Comparison of ENCODE assay signal across 22 cellular contexts in the genomic region with DNA sequence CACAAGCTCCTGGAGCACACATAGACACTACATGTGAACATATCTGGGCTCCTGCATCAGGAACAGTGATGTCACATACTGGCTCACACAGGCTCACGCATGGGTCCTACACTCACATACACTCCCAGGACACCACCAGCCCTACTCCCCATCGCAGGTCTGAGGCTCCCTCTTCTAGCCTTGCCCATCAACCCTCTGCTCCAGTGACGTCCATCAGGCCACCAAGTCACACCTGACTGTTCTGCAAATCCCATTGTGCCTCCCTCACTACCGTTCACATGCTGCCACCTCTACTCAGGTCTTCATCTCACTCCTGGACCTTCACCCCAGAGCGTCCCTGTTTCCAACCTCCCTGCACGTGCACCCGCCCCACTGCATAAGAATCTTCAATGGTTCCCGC.
"Had no signal": no experiment of that assay in that cellular context is flagged by ENCODE, and none has a peak within 500 bp of the region (broad histone marks: within the 10 kb centered on the region; RNA-seq: fewer than 3 reads in every experiment).

No MANE protein-coding gene starts in this region.

- H3K9me3 Mint-ChIP-seq: memory B cell, naive B cell, neural progenitor cell had no signal

- H3K36me3 ChIP-seq: neural progenitor cell, ovary, thoracic aorta had no signal

- H3K27ac ChIP-seq: dorsolateral prefrontal cortex, heart right ventricle, left ventricle myocardium inferior, lower lobe of right lung, neural progenitor cell, ovary, stomach, thoracic aorta had no signal

- H3K4me1 ChIP-seq: heart right ventricle, left ventricle myocardium inferior, lower lobe of right lung, neural progenitor cell, stomach had no signal

- H3K4me3 Mint-ChIP-seq: memory B cell, naive B cell, neural progenitor cell had no signal

- ATAC-seq: esophagus mucosa, lower lobe of right lung, right cardiac atrium had no signal

- H3K9me3 ChIP-seq: heart right ventricle, left ventricle myocardium inferior, lower lobe of right lung, ovary, stomach, thoracic aorta had no signal

- H3K27me3 Mint-ChIP-seq: memory B cell, naive B cell had no signal

- H3K27ac Mint-ChIP-seq: memory B cell, neural progenitor cell had no signal

- H3K4me1 Mint-ChIP-seq: naive B cell, neural progenitor cell had no signal

- H3K4me3 ChIP-seq: dorsolateral prefrontal cortex, heart right ventricle, left ventricle myocardium inferior, lower lobe of right lung, neural progenitor cell, ovary, stomach, thoracic aorta had no signal

- H3K27me3 ChIP-seq: dorsolateral prefrontal cortex, heart right ventricle, neural progenitor cell, ovary, stomach had no signal

- DNase-seq: cortex of kidney; dorsolateral prefrontal cortex; effector CD8-positive, alpha-beta T cell; heart right ventricle; hypothalamus; islet precursor cell; left ventricle myocardium inferior; lower lobe of right lung; naive B cell; nucleus accumbens; ovary; right cardiac atrium; small intestine; stimulated activated CD4-positive, alpha-beta T cell treated with anti-CD3 and anti-CD28 coated beads, Interleukin-12 subunit alpha, Interleukin-12 subunit beta, amount 100 ng/mL, for 4 hours; stimulated activated naive CD4-positive, alpha-beta T cell; stomach; substantia nigra; trophoblast cell had no signal
